9 cellular contexts compared by ENCODE assay signal in the genomic region with DNA sequence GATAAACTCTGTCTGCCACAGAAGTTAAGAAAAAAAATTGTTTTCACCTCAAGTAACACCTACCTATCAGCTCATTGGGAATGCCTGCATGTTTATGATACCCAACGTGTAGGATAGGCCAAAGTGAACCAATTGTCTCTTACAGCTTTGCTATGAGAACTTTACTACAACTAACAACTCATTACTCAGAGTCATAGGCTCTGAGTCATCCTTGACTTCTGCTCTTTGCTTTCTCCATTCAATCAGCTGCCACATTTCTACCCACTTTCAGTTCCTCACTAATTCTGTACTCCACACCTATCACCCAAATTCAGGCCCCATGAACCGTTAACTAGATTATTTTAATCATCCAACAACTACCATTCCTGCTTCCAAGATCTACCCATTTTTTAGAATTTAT.
DNase-seq lines count a peak whose midpoint lies in the region; ATAC-seq and TF ChIP-seq lines count a peak whose summit lies in the region.
"Had no signal": no experiment of that assay in that cellular context is flagged by ENCODE, and none has a peak within 500 bp of the region (broad histone marks: within the 10 kb centered on the region; RNA-seq: fewer than 3 reads in every experiment).

No MANE protein-coding gene starts in this region.

- no peak overlapping the region for H3K27ac Mint-ChIP-seq in naive thymus-derived CD4-positive, alpha-beta T cell

- no peaks in the 10 kb centered on the region for H3K27me3 Mint-ChIP-seq in naive thymus-derived CD4-positive, alpha-beta T cell

- no peaks in the 10 kb centered on the region for H3K4me1 Mint-ChIP-seq in naive thymus-derived CD4-positive, alpha-beta T cell

- DNase-seq in NOMO-1 treated with DMSO at 0.1 percent for 48 hours (lab: John Stamatoyannopoulos, UW; ENCODE audit: unreplicated experiment) = peak; percentile 89
- DNase-seq in naive thymus-derived CD4-positive, alpha-beta T cell = no peak
- no peak for DNase-seq in NCI-H1105 treated with DMSO at 0.1 percent for 48 hours (lab: John Stamatoyannopoulos, UW)
- no peak for DNase-seq in NCI-H1092 treated with DMSO at 0.1 percent for 48 hours (lab: John Stamatoyannopoulos, UW)
- DNase-seq in GM10266 (ENCODE audit: extremely low spot score) = no peak
- DNase-seq in putamen (ENCODE audit: low spot score) = no peak
- DNase-seq: aorta had no signal

- H3K9me3 ChIP-seq in naive thymus-derived CD4-positive, alpha-beta T cell (ENCODE audit: control insufficient read depth in 2 of 3, low read length in 3 of 3) = no peaks in the 10 kb centered on the region

- POLR2A ChIA-PET in naive thymus-derived CD4-positive, alpha-beta T cell (lab: Charles Lee) = no interaction called here

- CTCF ChIA-PET in naive thymus-derived CD4-positive, alpha-beta T cell (lab: Charles Lee) = no interaction called here

- no peaks in the 10 kb centered on the region for H3K36me3 ChIP-seq in naive thymus-derived CD4-positive, alpha-beta T cell (ENCODE audit: control insufficient read depth in 2 of 3, insufficient read depth in 3 of 3, low read length in 3 of 3)

- H3K27me3 ChIP-seq in naive thymus-derived CD4-positive, alpha-beta T cell (ENCODE audit: control insufficient read depth in 2 of 2, insufficient read depth in 2 of 2, low read length in 2 of 2) = no peaks in the 10 kb centered on the region

- no peak for TF ChIP-seq CTCF in GM10266 (IDR thresholded peaks at IDR 0.05; ENCODE audit: control insufficient read depth, insufficient read depth, low read depth, missing control alignments)

- intact Hi-C loops in naive thymus-derived CD4-positive, alpha-beta T cell (cut with micrococcal nuclease) = no loop called here

- ATAC-seq in GM18873 (IDR thresholded peaks at IDR 0.05; ENCODE audit: low FRiP score, unreplicated experiment) (peak; percentile 89), HG02852 (IDR thresholded peaks at IDR 0.05; ENCODE audit: unreplicated experiment) (peak; percentile 93)
- peak; percentile 72 for ATAC-seq in naive thymus-derived CD4-positive, alpha-beta T cell

- H3K27ac ChIP-seq in naive thymus-derived CD4-positive, alpha-beta T cell (ENCODE audit: low read depth, low read length) = no peak overlapping the region

- H3K4me3 ChIP-seq in naive thymus-derived CD4-positive, alpha-beta T cell (ENCODE audit: low read length) = no peak overlapping the region

- H3K4me1 ChIP-seq in naive thymus-derived CD4-positive, alpha-beta T cell (ENCODE audit: control insufficient read depth in 2 of 2, insufficient read depth in 2 of 2, low read length in 2 of 2) = no peaks in the 10 kb centered on the region

- no peak overlapping the region for H3K4me3 Mint-ChIP-seq in naive thymus-derived CD4-positive, alpha-beta T cell

- peaks cover 0 to 18% (median 5%) of the 10 kb centered on the region in 11 donors for H3K9me3 Mint-ChIP-seq in naive thymus-derived CD4-positive, alpha-beta T cell

- H3K36me3 Mint-ChIP-seq in naive thymus-derived CD4-positive, alpha-beta T cell = no peaks in the 10 kb centered on the region
